Comparison of ENCODE assay signal across 18 cellular contexts in genomic region chr22:31898406-31898805, GRCh38.
"Had no signal": no experiment of that assay in that cellular context is flagged by ENCODE, and none has a peak within 500 bp of the region (broad histone marks: within the 10 kb centered on the region; RNA-seq: fewer than 3 reads in every experiment).

No MANE protein-coding gene starts in this region.

- H3K4me2 ChIP-seq: SK-N-SH had no signal

- DNase-seq: activated CD4-positive, alpha-beta T cell treated with anti-CD3 and anti-CD28 coated beads, Interleukin-2, amount 10 ng/mL, durations not matched to agents 24 days and 14 days; activated CD4-positive, CD25-positive, alpha-beta regulatory T cell; activated CD8-positive, alpha-beta T cell treated with anti-CD3 and anti-CD28 coated beads for 36 hours; activated naive CD4-positive, alpha-beta T cell treated with Interleukin-2 at 50 U/mL for 16 hours; activated T-cell treated with anti-CD3 and anti-CD28 coated beads, Interleukin-2, amount 50 U/mL, for 24 hours; glutamatergic neuron; left lung; pancreas; right lobe of liver; small intestine; stimulated activated CD4-positive, alpha-beta T cell treated with anti-CD3 and anti-CD28 coated beads, Interleukin-15, amount 100 ng/mL, for 24 hours; stimulated activated CD4-positive, alpha-beta T cell treated with anti-CD3 and anti-CD28 coated beads, Interleukin-4, amount 100 ng/mL, for 1 hour; stomach; T-cell; T-helper 9 cell had no signal

- H3K9me3 ChIP-seq: ascending aorta, left lung, pancreas, right lobe of liver, SK-N-SH, stomach had no signal

- H3K4me1 ChIP-seq: ascending aorta, left lung, pancreas, right lobe of liver had no signal

- H3K27me3 ChIP-seq: ascending aorta, left lung, pancreas, right lobe of liver, stomach had no signal

- ATAC-seq: activated CD8-positive, alpha-beta T cell treated with anti-CD3 and anti-CD28 coated beads for 36 hours; left lung; pancreas; right lobe of liver; stimulated activated effector memory CD8-positive, alpha-beta T cell treated with anti-CD3 and anti-CD28 coated beads, Interleukin-12 subunit alpha, Interleukin-12 subunit beta, amount 100 ng/mL, for 72 hours; T-cell had no signal

- H3K4me3 ChIP-seq: ascending aorta, left lung, pancreas, right lobe of liver, stomach had no signal

- H3K27ac ChIP-seq: ascending aorta, left lung, pancreas, right lobe of liver, stomach had no signal
